In genomic region chr4:41079871-41080565, GRCh38 we compare ENCODE assay signal across 21 cellular contexts.
DNase-seq lines count a peak whose midpoint lies in the region; ATAC-seq, FAIRE-seq and TF ChIP-seq lines count a peak whose summit lies in the region.
"Had no signal": no experiment of that assay in that cellular context is flagged by ENCODE, and none has a peak within 500 bp of the region (broad histone marks: within the 10 kb centered on the region; RNA-seq: fewer than 3 reads in every experiment).

No MANE protein-coding gene starts in this region.

- TF ChIP-seq EP300 in GM12878 (IDR thresholded peaks at IDR 0.05; ENCODE audit: borderline replicate concordance in 1 of 2, control insufficient read depth in 1 of 2, low read depth in 2 of 2, low read length in 2 of 2): no peak

- RAD21 ChIA-PET in GM12878 (lab: Charles Lee; ENCODE audit: unreplicated experiment): interaction anchor here (2.1 kb wide), 1 partner anchor 132 kb away, joined by 5 read pairs; no protein-coding TSS in a partner anchor

- WGBS in GM12878 (ENCODE audit: insufficient coverage, insufficient replicate concordance, low lambda C conversion rate, missing lambda C conversion rate): 73% methylated on average over 6 of the region's 6 CpGs

- no TSS peak for BruUV-seq in GM12878 (replicated peaks; lab: Mats Ljungman, UMichigan)

- no peaks in the 10 kb centered on the region for H3K27me3 Mint-ChIP-seq in progenitor cell of endocrine pancreas
- H3K27me3 Mint-ChIP-seq in activated naive CD4-positive, alpha-beta T cell treated with anti-CD3 and anti-CD28 coated beads, Interleukin-2, amount 10 ng/mL, durations not matched to agents 7 days and 5 days: no peaks in the 10 kb centered on the region

- no peaks in the 10 kb centered on the region; a peak in 1 of 4 replicates for H3K36me3 ChIP-seq in GM12878 (ENCODE audit: control insufficient read depth in 2 of 2, insufficient read depth in 2 of 2, low read length in 1 of 2)
- H3K36me3 ChIP-seq: MG63 had no signal

- SMC1A ChIA-PET in GM12878 (lab: Charles Lee; ENCODE audit: uncharacterized antibody, unreplicated experiment): interaction anchor here (0.9 to 4.7 kb wide), 8 partner anchors 9 to 107 kb away, joined by 3 to 20 read pairs (median 4); no protein-coding TSS in a partner anchor

- H3K27ac Mint-ChIP-seq in progenitor cell of endocrine pancreas: no peak overlapping the region
- H3K27ac Mint-ChIP-seq in activated naive CD4-positive, alpha-beta T cell treated with anti-CD3 and anti-CD28 coated beads, Interleukin-2, amount 10 ng/mL, durations not matched to agents 7 days and 5 days: no peak overlapping the region
- H3K27ac Mint-ChIP-seq: CD8-positive, alpha-beta T cell had no signal

- no peaks in the 10 kb centered on the region for H3K4me1 ChIP-seq in GM12878 (ENCODE audit: control insufficient read depth, insufficient read depth, low read length)

- H4K20me1 ChIP-seq in GM12878 (ENCODE audit: control insufficient read depth, insufficient read depth): no peaks in the 10 kb centered on the region

- TF ChIP-seq CTCF in GM12878 (IDR thresholded peaks at IDR 0.05 in 2 of 3, conservative IDR thresholded peaks at IDR 0.05 in 1 of 3; ENCODE audit: control insufficient read depth in 2 of 3, extremely low read depth in 1 of 3, insufficient read depth in 1 of 3, low read depth in 3 of 3, low read length in 3 of 3) (no peak), progenitor cell of endocrine pancreas (IDR thresholded peaks at IDR 0.05; ENCODE audit: unreplicated experiment) (no peak)

- no peak for ATAC-seq in GM12878
- ATAC-seq: CD8-positive, alpha-beta T cell; HCT116; HepG2; PC-3 had no signal

- in situ Hi-C loops in GM12878 (cut with MboI): no loop called here

- DNase-seq in NCI-H1417 (lab: John Stamatoyannopoulos, UW) (peak in 2 of 3 experiments; percentile 6 to 53), NCI-H1417 treated with DMSO at 0.1 percent for 48 hours (lab: John Stamatoyannopoulos, UW) (no peak), GM12878 (ENCODE audit: low read depth, low spot score) (no peak), medulla oblongata (ENCODE audit: extremely low spot score) (peak; percentile 77), superior temporal gyrus (ENCODE audit: extremely low spot score) (peak; percentile 84), progenitor cell of endocrine pancreas (ENCODE audit: low spot score, unreplicated experiment) (no peak), RCC 7860 (ENCODE audit: low spot score) (no peak)
- no peak for DNase-seq in activated naive CD4-positive, alpha-beta T cell treated with anti-CD3 and anti-CD28 coated beads, Interleukin-2, amount 10 ng/mL, durations not matched to agents 7 days and 5 days
- DNase-seq: CD8-positive, alpha-beta T cell; DMS79 treated with DMSO at 0.1 percent for 48 hours; MG63; NCI-H1092 treated with DMSO at 0.1 percent for 48 hours; NCI-H187 treated with DMSO at 0.1 percent for 48 hours; NCI-H82; PC-3; SK-N-SH had no signal

- no peaks in the 10 kb centered on the region for H3K36me3 Mint-ChIP-seq in progenitor cell of endocrine pancreas (ENCODE audit: insufficient read depth)
- H3K36me3 Mint-ChIP-seq in activated naive CD4-positive, alpha-beta T cell treated with anti-CD3 and anti-CD28 coated beads, Interleukin-2, amount 10 ng/mL, durations not matched to agents 7 days and 5 days: no peaks in the 10 kb centered on the region
- H3K36me3 Mint-ChIP-seq: CD8-positive, alpha-beta T cell had no signal

- peaks cover 2% of the 10 kb centered on the region for H3K9me3 Mint-ChIP-seq in progenitor cell of endocrine pancreas (ENCODE audit: low read depth)
- no peaks in the 10 kb centered on the region for H3K9me3 Mint-ChIP-seq in activated naive CD4-positive, alpha-beta T cell treated with anti-CD3 and anti-CD28 coated beads, Interleukin-2, amount 10 ng/mL, durations not matched to agents 7 days and 5 days
- H3K9me3 Mint-ChIP-seq: CD8-positive, alpha-beta T cell had no signal

- intact Hi-C loops in GM12878 (cut with micrococcal nuclease; ENCODE audit: unreplicated experiment): no loop called here

- H2AFZ ChIP-seq in GM12878 (ENCODE audit: control insufficient read depth, low read depth, low read length): no peak overlapping the region

- TF ChIP-seq POLR2A in GM12878 (IDR thresholded peaks at IDR 0.05; ENCODE audit: low read depth, low read length): no peak

- TF ChIP-seq RAD21 in GM12878 (IDR thresholded peaks at IDR 0.05; ENCODE audit: insufficient read depth, low read depth, low read length): no peak

- H3K4me3 ChIP-seq in GM12878: no peak overlapping the region
- H3K4me3 ChIP-seq: MG63 had no signal

- POLR2A ChIA-PET in GM12878 (lab: Charles Lee): interaction anchor here (0.8 to 1.3 kb wide), 2 partner anchors 10 to 14 kb away, joined by 3 to 4 read pairs; no protein-coding TSS in a partner anchor

- no peaks in the 10 kb centered on the region; the same call in 2 of the 3 replicates for H3K9me3 ChIP-seq in GM12878 (replicated peaks; ENCODE audit: control insufficient read depth, insufficient read depth, low read length)
- H3K9me3 ChIP-seq: MG63, SK-N-SH had no signal

- no peak overlapping the region for H3K27ac ChIP-seq in GM12878 (ENCODE audit: control insufficient read depth, insufficient read depth)
- H3K27ac ChIP-seq: 22Rv1 had no signal

- no peaks in the 10 kb centered on the region for H3K27me3 ChIP-seq in GM12878 (replicated peaks in 1 of 2; ENCODE audit: control insufficient read depth in 2 of 2, insufficient read depth in 2 of 2, low read length in 1 of 2)
- H3K27me3 ChIP-seq: MG63 had no signal

- H3K4me2 ChIP-seq in GM12878 (ENCODE audit: control insufficient read depth, insufficient read depth): no peak overlapping the region; the same call in 1 of the 2 replicates
- H3K4me2 ChIP-seq: SK-N-SH had no signal

- CTCF ChIA-PET in GM12878 (lab: Yijun Ruan, JAX): interaction anchor here (0.6 to 2.6 kb wide), 9 partner anchors 10 to 137 kb away, joined by 3 to 9 read pairs (median 3); no protein-coding TSS in a partner anchor
- CTCF ChIA-PET in activated naive CD4-positive, alpha-beta T cell treated with anti-CD3 and anti-CD28 coated beads, Interleukin-2, amount 10 ng/mL, durations not matched to agents 7 days and 5 days (lab: Charles Lee): no interaction called here

- H3K79me2 ChIP-seq in GM12878 (ENCODE audit: control insufficient read depth, insufficient read depth, low read length): peaks cover 2% of the 10 kb centered on the region; the same call in 1 of the 2 replicates

- peak; percentile 57 for FAIRE-seq in GM12878 (lab: Jason Lieb, UNC)
- FAIRE-seq in RCC 7860 (lab: Jason Lieb, UNC): no peak
- FAIRE-seq: D721Med, GM18507, HepG2 had no signal

- no peak overlapping the region for H3K4me3 Mint-ChIP-seq in progenitor cell of endocrine pancreas (ENCODE audit: low read depth)
- no peak overlapping the region for H3K4me3 Mint-ChIP-seq in activated naive CD4-positive, alpha-beta T cell treated with anti-CD3 and anti-CD28 coated beads, Interleukin-2, amount 10 ng/mL, durations not matched to agents 7 days and 5 days
- H3K4me3 Mint-ChIP-seq: CD8-positive, alpha-beta T cell had no signal

- no peak overlapping the region for H3K9ac ChIP-seq in GM12878 (ENCODE audit: control insufficient read depth, insufficient read depth, low read length)
- H3K9ac ChIP-seq: SK-N-SH had no signal

- peaks cover 11% of the 10 kb centered on the region for H3K4me1 Mint-ChIP-seq in progenitor cell of endocrine pancreas (ENCODE audit: low read depth)
- no peaks in the 10 kb centered on the region for H3K4me1 Mint-ChIP-seq in activated naive CD4-positive, alpha-beta T cell treated with anti-CD3 and anti-CD28 coated beads, Interleukin-2, amount 10 ng/mL, durations not matched to agents 7 days and 5 days

TF ChIP-seq in GM12878, 131 proteins besides CTCF, POLR2A, EP300 and RAD21:
- TF ChIP-seq RUNX3 (IDR thresholded peaks at IDR 0.05; ENCODE audit: low read length) (0 out of 2 replicates have a peak, but pooled peaks have one; percentile 4), KDM1A (IDR thresholded peaks at IDR 0.05; ENCODE audit: borderline replicate concordance) (no peak), SP1 (IDR thresholded peaks at IDR 0.05; ENCODE audit: low read depth, low read length) (no peak), MEF2A (IDR thresholded peaks at IDR 0.05; ENCODE audit: insufficient read depth, low read depth, low read length) (no peak), SREBF1 (IDR thresholded peaks at IDR 0.05; ENCODE audit: low read length) (no peak)

Comparison
In these comparisons a context has a peak if more than half of its experiments do, and no peak if none do; other contexts are left out.
1. DNase-seq: peak in NCI-H1417 (2 of 3), medulla oblongata (single experiment) and superior temporal gyrus (single experiment); none in NCI-H1417 treated with DMSO at 0.1 percent for 48 hours (single experiment), GM12878 (single experiment), progenitor cell of endocrine pancreas (single experiment), RCC 7860 (single experiment) and activated naive CD4-positive, alpha-beta T cell treated with anti-CD3 and anti-CD28 coated beads, Interleukin-2, amount 10 ng/mL, durations not matched to agents 7 days and 5 days (single experiment).